Comparison of ENCODE assay signal across 7 cellular contexts in genomic region chr12:121226871-121227270, GRCh38. TPM values are rescaled to one million over a fixed set of nuclear protein-coding genes. Genes with fewer than 3 reads are reported as not detected.
DNase-seq lines count a peak whose midpoint lies in the region; ATAC-seq and TF ChIP-seq lines count a peak whose summit lies in the region.
"Not testable (repeated sequence)": the region's sequence is repeated elsewhere in the genome, so short reads cannot be mapped to it uniquely, and the experiment has no call there.

No MANE protein-coding gene starts in this region.

- peak overlapping the region; percentile 99 for H3K27ac Mint-ChIP-seq in progenitor cell of endocrine pancreas

- peaks cover 15% of the 10 kb centered on the region for H3K36me3 Mint-ChIP-seq in progenitor cell of endocrine pancreas (ENCODE audit: insufficient read depth)

- peaks cover 15% of the 10 kb centered on the region for H3K4me1 ChIP-seq in KMS-11 (ENCODE audit: low read depth, poor library complexity, severe bottlenecking)
- peaks cover 28% of the 10 kb centered on the region for H3K4me1 ChIP-seq in body of pancreas
- H3K4me1 ChIP-seq in right lobe of liver = peaks cover 0 to 34% (median 9%) of the 10 kb centered on the region in 4 donors

- H4K20me1 ChIP-seq in KMS-11 (ENCODE audit: insufficient read depth) = not testable (repeated sequence)

- H3K27ac ChIP-seq in KMS-11 (peak overlapping the region; percentile 62), VCaP (peak overlapping the region; percentile 96), body of pancreas (peak overlapping the region; percentile 86 to 89 (median 86)), right lobe of liver (peak overlapping the region; percentile 51 to 92 (median 85))

- not testable (repeated sequence) for H3K79me2 ChIP-seq in KMS-11 (ENCODE audit: insufficient read depth, low read depth)

- H3K4me2 ChIP-seq in KMS-11 = not testable (repeated sequence)

- H2AFZ ChIP-seq in KMS-11 (ENCODE audit: low read depth) = not testable (repeated sequence)

- peaks cover 14% of the 10 kb centered on the region for H3K4me1 Mint-ChIP-seq in progenitor cell of endocrine pancreas (ENCODE audit: low read depth)

- DNase-seq in body of pancreas; right lobe of liver; progenitor cell of endocrine pancreas (ENCODE audit: low spot score, unreplicated experiment): not testable (repeated sequence)

- H3K9me3 ChIP-seq in body of pancreas, right lobe of liver: not testable (repeated sequence)

- H3K27me3 ChIP-seq in KMS-11 (ENCODE audit: insufficient read depth, low read depth); body of pancreas; right lobe of liver: not testable (repeated sequence)

- H3K9ac ChIP-seq in KMS-11 = peak overlapping the region; percentile 19; the same call in 1 of the 2 replicates

- H3K9me3 Mint-ChIP-seq in progenitor cell of endocrine pancreas (ENCODE audit: low read depth) = not testable (repeated sequence)

- peak overlapping the region; percentile 5 for H3K4me3 ChIP-seq in GM12875 (ENCODE audit: low read depth, low read length)
- not testable (repeated sequence) for H3K4me3 ChIP-seq in KMS-11 (IDR thresholded peaks at IDR 0.05; ENCODE audit: insufficient read depth, low read depth, low read length); body of pancreas; right lobe of liver

- WGBS in body of pancreas, 2 donors = 92 to 93% methylated on average over 5 to 8 of the region's 8 CpGs
- 65% methylated on average over 2 of the region's 8 CpGs for WGBS in right lobe of liver (ENCODE audit: insufficient coverage, low coverage, low lambda C conversion rate, missing lambda C conversion rate)

- not testable (repeated sequence) for H3K4me3 Mint-ChIP-seq in progenitor cell of endocrine pancreas (ENCODE audit: low read depth)

- not testable (repeated sequence) for H3K36me3 ChIP-seq in KMS-11 (ENCODE audit: insufficient read depth); body of pancreas (replicated peaks in 1 of 2; ENCODE audit: insufficient read depth in 1 of 2, low read depth in 2 of 2); right lobe of liver

- not testable (repeated sequence) for H3K27me3 Mint-ChIP-seq in progenitor cell of endocrine pancreas

- ATAC-seq in GM21529 (IDR thresholded peaks at IDR 0.05; ENCODE audit: unreplicated experiment) = peak; percentile 10
- ATAC-seq in body of pancreas = not testable (repeated sequence)
- peak in 2 of 4 donors; percentile 37 to 41 for ATAC-seq in right lobe of liver

- not testable (repeated sequence) for TF ChIP-seq POLR2A in body of pancreas (IDR thresholded peaks at IDR 0.05); right lobe of liver (IDR thresholded peaks at IDR 0.05)

- TF ChIP-seq CTCF in GM12875 (IDR thresholded peaks at IDR 0.05; ENCODE audit: borderline replicate concordance, insufficient read depth, low read depth, low read length); KMS-11 (conservative IDR thresholded peaks at IDR 0.05; ENCODE audit: low read depth, low read length); VCaP (conservative IDR thresholded peaks at IDR 0.05); body of pancreas (IDR thresholded peaks at IDR 0.05); right lobe of liver (IDR thresholded peaks at IDR 0.05); progenitor cell of endocrine pancreas (IDR thresholded peaks at IDR 0.05; ENCODE audit: unreplicated experiment): not testable (repeated sequence)

- intact Hi-C loops in body of pancreas (cut with DNase I) = not testable (repeated sequence)
- intact Hi-C loops in right lobe of liver (cut with DNase I) = loop anchor here (10.0 kb wide), 2 partner anchors 92 to 102 kb away; partner anchors contain the start of gene P2RX7 (in 1 of the 2)

RNA-seq across cellular contexts. Expression of gene P2RX4, which starts 16.9 kb away (rescaled TPM):
- 10 to 100 TPM; 50.1 to 58.1 TPM for total RNA-seq in body of pancreas
- total RNA-seq in right lobe of liver = 10 to 100 TPM; 11.5 to 79.7 (median 21.9) TPM
- 23.9 and 28.3 TPM in 2 replicates for total RNA-seq in progenitor cell of endocrine pancreas
